In the genomic region with DNA sequence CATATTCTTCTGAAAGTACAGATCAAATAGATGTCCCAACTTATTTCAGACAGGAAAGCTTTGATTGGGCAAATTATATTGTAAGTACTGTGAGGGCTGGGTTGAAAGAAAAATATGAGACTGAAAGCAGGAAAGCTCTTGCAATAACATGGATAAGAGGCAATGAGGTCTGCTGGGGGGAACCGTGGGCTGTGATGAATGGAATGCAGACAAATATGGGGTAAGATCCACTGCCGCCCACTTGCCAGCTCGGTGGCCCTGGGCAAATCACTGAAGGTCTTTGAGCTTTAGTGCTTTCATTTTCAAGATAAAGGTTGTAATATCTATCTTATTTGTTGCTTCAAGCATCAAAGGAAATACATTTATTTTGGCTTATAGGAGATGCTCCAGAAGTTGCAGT, we compare ENCODE assay signal across 20 cellular contexts.
"Had no signal": no experiment of that assay in that cellular context is flagged by ENCODE, and none has a peak within 500 bp of the region (broad histone marks: within the 10 kb centered on the region; RNA-seq: fewer than 3 reads in every experiment).

No MANE protein-coding gene starts in this region.

- H3K36me3 ChIP-seq: gastrocnemius medialis, heart left ventricle, right atrium auricular region, WERI-Rb-1 had no signal

- H3K4me3 Mint-ChIP-seq: activated T-helper 1 cell treated with anti-CD3 and anti-CD28 coated beads, Interleukin-12 subunit alpha, Interleukin-12 subunit beta, Interleukin-2, Interleukin-4 antibody, amounts not matched to agents 30 ng/mL and 10 ng/mL and 1 ng/mL, durations not matched to agents 14 hours and 24 hours and 36 hours; effector memory CD8-positive, alpha-beta T cell; natural killer cell had no signal

- H3K36me3 Mint-ChIP-seq: natural killer cell had no signal

- DNase-seq: activated CD4-positive, alpha-beta T cell treated with anti-CD3 and anti-CD28 coated beads for 4 hours; activated CD8-positive, alpha-beta memory T cell treated with anti-CD3 and anti-CD28 coated beads, Interleukin-2, amount 50 U/mL, for 48 hours; activated naive CD4-positive, alpha-beta T cell; activated naive CD8-positive, alpha-beta T cell treated with anti-CD3 and anti-CD28 coated beads, Interleukin-2, amount 10 ng/mL, durations not matched to agents 7 days and 5 days; aorta; dermis blood vessel endothelial cell; effector memory CD8-positive, alpha-beta T cell; gastrocnemius medialis; heart left ventricle; islet precursor cell; natural killer cell; occipital lobe; stimulated activated CD4-positive, alpha-beta T cell treated with anti-CD3 and anti-CD28 coated beads, Interleukin-4, amount 100 ng/mL, for 24 hours; stimulated activated naive CD4-positive, alpha-beta T cell; WERI-Rb-1 had no signal

- ATAC-seq: effector memory CD8-positive, alpha-beta T cell; gastrocnemius medialis; heart left ventricle; natural killer cell had no signal

- H3K27me3 Mint-ChIP-seq: activated naive CD8-positive, alpha-beta T cell treated with anti-CD3 and anti-CD28 coated beads, Interleukin-2, amount 10 ng/mL, durations not matched to agents 7 days and 5 days; effector memory CD8-positive, alpha-beta T cell had no signal

- H3K9me3 Mint-ChIP-seq: activated T-helper 1 cell treated with anti-CD3 and anti-CD28 coated beads, Interleukin-12 subunit alpha, Interleukin-12 subunit beta, Interleukin-2, Interleukin-4 antibody, amounts not matched to agents 30 ng/mL and 10 ng/mL and 1 ng/mL, durations not matched to agents 14 hours and 24 hours and 36 hours; effector memory CD8-positive, alpha-beta T cell; natural killer cell had no signal

- H3K27ac Mint-ChIP-seq: activated naive CD8-positive, alpha-beta T cell treated with anti-CD3 and anti-CD28 coated beads, Interleukin-2, amount 10 ng/mL, durations not matched to agents 7 days and 5 days; activated T-helper 1 cell treated with anti-CD3 and anti-CD28 coated beads, Interleukin-12 subunit alpha, Interleukin-12 subunit beta, Interleukin-2, Interleukin-4 antibody, amounts not matched to agents 30 ng/mL and 10 ng/mL and 1 ng/mL, durations not matched to agents 14 hours and 24 hours and 36 hours; effector memory CD8-positive, alpha-beta T cell; progenitor cell of endocrine pancreas had no signal

- H3K27ac ChIP-seq: epithelial cell of prostate, gastrocnemius medialis, heart left ventricle, right atrium auricular region, skin epidermis, WERI-Rb-1 had no signal

- H3K9me3 ChIP-seq: gastrocnemius medialis, heart left ventricle, right atrium auricular region had no signal

- H3K4me3 ChIP-seq: gastrocnemius medialis, heart left ventricle, right atrium auricular region, skin epidermis had no signal

- H3K27me3 ChIP-seq: gastrocnemius medialis, heart left ventricle, right atrium auricular region had no signal

- H3K4me1 ChIP-seq: gastrocnemius medialis, heart left ventricle, right atrium auricular region had no signal
